1 cellular context compared by ENCODE assay signal in the genomic region with DNA sequence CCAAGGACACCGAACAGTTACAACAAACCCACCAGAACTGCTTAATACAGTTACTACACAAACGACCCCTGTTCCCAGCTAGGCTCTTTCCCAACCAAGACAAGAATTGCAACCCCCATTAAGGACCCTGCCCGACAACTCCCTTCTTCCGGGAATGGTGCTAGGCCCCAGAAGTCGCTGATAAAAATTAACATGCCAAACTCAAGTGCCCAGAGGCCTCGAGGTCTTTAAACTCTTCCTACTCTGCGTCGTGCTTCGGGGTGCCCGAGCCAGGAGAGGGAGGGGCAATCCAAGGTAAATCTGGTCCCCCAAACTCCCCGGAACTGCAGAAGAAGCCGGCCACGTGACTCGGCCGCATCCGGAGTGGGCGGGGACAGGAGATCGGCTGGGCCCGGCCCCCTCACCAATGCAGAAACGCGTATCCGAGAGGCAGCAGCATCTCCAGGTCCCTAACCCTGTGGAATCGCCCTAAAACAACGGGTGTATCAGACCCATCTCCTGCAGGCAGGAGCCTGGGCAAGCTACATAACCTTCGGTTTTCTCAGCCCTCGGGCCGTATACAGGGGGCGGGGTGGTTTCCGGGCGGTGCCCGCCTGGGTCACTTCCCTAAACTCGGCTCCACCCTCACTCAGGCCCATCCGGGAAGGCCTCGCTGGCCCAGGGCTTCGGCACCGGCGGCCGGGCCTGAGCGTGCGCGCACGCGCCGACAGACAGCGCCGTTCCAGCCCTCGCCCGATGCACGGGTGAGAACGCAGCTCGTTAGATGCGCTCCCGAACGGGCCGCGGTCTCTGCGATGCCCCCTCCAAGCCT.
TF ChIP-seq lines count a peak whose summit lies in the region.

No MANE protein-coding gene starts in this region.

TF ChIP-seq in HEK293, 187 proteins besides CTCF, POLR2A, EP300 and RAD21 (continued from another document):
- TF ChIP-seq ZBTB11 (tag by site-specific recombination; conservative IDR thresholded peaks at IDR 0.05; ENCODE audit: low read depth), result peak; percentile 88
- TF ChIP-seq KLF17 (tag by site-specific recombination; IDR thresholded peaks at IDR 0.05), result peak; percentile 32; the same call in 1 of the 2 replicates
- TF ChIP-seq SP2 (tag by site-specific recombination; IDR thresholded peaks at IDR 0.05), result peak; percentile 79
- TF ChIP-seq ZNF837 (tag by site-specific recombination; IDR thresholded peaks at IDR 0.05), result no peak
- 0 out of 2 replicates have a peak, but pooled peaks have one; percentile 18 for TF ChIP-seq ZXDB (tag by site-specific recombination; IDR thresholded peaks at IDR 0.05)
- TF ChIP-seq, protein P1, sequence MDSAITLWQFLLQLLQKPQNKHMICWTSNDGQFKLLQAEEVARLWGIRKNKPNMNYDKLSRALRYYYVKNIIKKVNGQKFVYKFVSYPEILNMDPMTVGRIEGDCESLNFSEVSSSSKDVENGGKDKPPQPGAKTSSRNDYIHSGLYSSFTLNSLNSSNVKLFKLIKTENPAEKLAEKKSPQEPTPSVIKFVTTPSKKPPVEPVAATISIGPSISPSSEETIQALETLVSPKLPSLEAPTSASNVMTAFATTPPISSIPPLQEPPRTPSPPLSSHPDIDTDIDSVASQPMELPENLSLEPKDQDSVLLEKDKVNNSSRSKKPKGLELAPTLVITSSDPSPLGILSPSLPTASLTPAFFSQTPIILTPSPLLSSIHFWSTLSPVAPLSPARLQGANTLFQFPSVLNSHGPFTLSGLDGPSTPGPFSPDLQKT (IDR thresholded peaks at IDR 0.05; ENCODE audit: borderline replicate concordance, low read depth, low read length), result peak; percentile 80; the same call in 1 of the 2 replicates
- no peak for TF ChIP-seq ZNF530 (tag by site-specific recombination; IDR thresholded peaks at IDR 0.05; ENCODE audit: low read depth)
- TF ChIP-seq, protein P2, sequence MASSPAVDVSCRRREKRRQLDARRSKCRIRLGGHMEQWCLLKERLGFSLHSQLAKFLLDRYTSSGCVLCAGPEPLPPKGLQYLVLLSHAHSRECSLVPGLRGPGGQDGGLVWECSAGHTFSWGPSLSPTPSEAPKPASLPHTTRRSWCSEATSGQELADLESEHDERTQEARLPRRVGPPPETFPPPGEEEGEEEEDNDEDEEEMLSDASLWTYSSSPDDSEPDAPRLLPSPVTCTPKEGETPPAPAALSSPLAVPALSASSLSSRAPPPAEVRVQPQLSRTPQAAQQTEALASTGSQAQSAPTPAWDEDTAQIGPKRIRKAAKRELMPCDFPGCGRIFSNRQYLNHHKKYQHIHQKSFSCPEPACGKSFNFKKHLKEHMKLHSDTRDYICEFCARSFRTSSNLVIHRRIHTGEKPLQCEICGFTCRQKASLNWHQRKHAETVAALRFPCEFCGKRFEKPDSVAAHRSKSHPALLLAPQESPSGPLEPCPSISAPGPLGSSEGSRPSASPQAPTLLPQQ (tag by site-specific recombination; IDR thresholded peaks at IDR 0.05), result 0 out of 2 replicates have a peak, but pooled peaks have one; percentile 34
- TF ChIP-seq, protein P3, sequence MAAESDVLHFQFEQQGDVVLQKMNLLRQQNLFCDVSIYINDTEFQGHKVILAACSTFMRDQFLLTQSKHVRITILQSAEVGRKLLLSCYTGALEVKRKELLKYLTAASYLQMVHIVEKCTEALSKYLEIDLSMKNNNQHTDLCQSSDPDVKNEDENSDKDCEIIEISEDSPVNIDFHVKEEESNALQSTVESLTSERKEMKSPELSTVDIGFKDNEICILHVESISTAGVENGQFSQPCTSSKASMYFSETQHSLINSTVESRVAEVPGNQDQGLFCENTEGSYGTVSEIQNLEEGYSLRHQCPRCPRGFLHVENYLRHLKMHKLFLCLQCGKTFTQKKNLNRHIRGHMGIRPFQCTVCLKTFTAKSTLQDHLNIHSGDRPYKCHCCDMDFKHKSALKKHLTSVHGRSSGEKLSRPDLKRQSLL (tag by site-specific recombination; IDR thresholded peaks at IDR 0.05), result no peak
- TF ChIP-seq ZNF24 (tag by site-specific recombination; IDR thresholded peaks at IDR 0.05), result no peak
- peak; percentile 50; the same call in 1 of the 2 replicates for TF ChIP-seq ZEB2 (tag by site-specific recombination; IDR thresholded peaks at IDR 0.05)
- TF ChIP-seq HOXD13 (CRISPR knock-in tag; IDR thresholded peaks at IDR 0.05; ENCODE audit: borderline replicate concordance), result no peak
- 0 out of 2 replicates have a peak, but pooled peaks have one; percentile 15 for TF ChIP-seq KLF8 (tag by site-specific recombination; IDR thresholded peaks at IDR 0.05)
- peak; percentile 78 for TF ChIP-seq SP3 (tag by site-specific recombination; IDR thresholded peaks at IDR 0.05)
- peak; percentile 86 for TF ChIP-seq KLF16 (tag by site-specific recombination; IDR thresholded peaks at IDR 0.05)
- peak; percentile 70 for TF ChIP-seq ZBTB48 (tag by site-specific recombination; IDR thresholded peaks at IDR 0.05)
- TF ChIP-seq ZNF335 (tag by site-specific recombination; conservative IDR thresholded peaks at IDR 0.05), result peak; percentile 85
- peak; percentile 61 for TF ChIP-seq KLF1 (tag by site-specific recombination; IDR thresholded peaks at IDR 0.05)
- no peak for TF ChIP-seq ZBTB17 (tag by site-specific recombination; IDR thresholded peaks at IDR 0.05)
- TF ChIP-seq ZNF501 (tag by site-specific recombination; IDR thresholded peaks at IDR 0.05), result 0 out of 2 replicates have a peak, but pooled peaks have one; percentile 45
- TF ChIP-seq, protein P4, sequence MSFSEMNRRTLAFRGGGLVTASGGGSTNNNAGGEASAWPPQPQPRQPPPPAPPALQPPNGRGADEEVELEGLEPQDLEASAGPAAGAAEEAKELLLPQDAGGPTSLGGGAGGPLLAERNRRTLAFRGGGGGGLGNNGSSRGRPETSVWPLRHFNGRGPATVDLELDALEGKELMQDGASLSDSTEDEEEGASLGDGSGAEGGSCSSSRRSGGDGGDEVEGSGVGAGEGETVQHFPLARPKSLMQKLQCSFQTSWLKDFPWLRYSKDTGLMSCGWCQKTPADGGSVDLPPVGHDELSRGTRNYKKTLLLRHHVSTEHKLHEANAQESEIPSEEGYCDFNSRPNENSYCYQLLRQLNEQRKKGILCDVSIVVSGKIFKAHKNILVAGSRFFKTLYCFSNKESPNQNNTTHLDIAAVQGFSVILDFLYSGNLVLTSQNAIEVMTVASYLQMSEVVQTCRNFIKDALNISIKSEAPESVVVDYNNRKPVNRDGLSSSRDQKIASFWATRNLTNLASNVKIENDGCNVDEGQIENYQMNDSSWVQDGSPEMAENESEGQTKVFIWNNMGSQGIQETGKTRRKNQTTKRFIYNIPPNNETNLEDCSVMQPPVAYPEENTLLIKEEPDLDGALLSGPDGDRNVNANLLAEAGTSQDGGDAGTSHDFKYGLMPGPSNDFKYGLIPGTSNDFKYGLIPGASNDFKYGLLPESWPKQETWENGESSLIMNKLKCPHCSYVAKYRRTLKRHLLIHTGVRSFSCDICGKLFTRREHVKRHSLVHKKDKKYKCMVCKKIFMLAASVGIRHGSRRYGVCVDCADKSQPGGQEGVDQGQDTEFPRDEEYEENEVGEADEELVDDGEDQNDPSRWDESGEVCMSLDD (tag by site-specific recombination; IDR thresholded peaks at IDR 0.05), result 0 out of 2 replicates have a peak, but pooled peaks have one; percentile 8
- TF ChIP-seq GFI1B (tag by site-specific recombination; IDR thresholded peaks at IDR 0.05), result no peak
- TF ChIP-seq, protein P5, sequence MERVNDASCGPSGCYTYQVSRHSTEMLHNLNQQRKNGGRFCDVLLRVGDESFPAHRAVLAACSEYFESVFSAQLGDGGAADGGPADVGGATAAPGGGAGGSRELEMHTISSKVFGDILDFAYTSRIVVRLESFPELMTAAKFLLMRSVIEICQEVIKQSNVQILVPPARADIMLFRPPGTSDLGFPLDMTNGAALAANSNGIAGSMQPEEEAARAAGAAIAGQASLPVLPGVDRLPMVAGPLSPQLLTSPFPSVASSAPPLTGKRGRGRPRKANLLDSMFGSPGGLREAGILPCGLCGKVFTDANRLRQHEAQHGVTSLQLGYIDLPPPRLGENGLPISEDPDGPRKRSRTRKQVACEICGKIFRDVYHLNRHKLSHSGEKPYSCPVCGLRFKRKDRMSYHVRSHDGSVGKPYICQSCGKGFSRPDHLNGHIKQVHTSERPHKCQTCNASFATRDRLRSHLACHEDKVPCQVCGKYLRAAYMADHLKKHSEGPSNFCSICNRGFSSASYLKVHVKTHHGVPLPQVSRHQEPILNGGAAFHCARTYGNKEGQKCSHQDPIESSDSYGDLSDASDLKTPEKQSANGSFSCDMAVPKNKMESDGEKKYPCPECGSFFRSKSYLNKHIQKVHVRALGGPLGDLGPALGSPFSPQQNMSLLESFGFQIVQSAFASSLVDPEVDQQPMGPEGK (tag by site-specific recombination; IDR thresholded peaks at IDR 0.05), result peak; percentile 55; the same call in 1 of the 2 replicates
TF ChIP-seq in HEK293: peak in this region for 22.
